1 cellular context compared by ENCODE assay signal in the genomic region with DNA sequence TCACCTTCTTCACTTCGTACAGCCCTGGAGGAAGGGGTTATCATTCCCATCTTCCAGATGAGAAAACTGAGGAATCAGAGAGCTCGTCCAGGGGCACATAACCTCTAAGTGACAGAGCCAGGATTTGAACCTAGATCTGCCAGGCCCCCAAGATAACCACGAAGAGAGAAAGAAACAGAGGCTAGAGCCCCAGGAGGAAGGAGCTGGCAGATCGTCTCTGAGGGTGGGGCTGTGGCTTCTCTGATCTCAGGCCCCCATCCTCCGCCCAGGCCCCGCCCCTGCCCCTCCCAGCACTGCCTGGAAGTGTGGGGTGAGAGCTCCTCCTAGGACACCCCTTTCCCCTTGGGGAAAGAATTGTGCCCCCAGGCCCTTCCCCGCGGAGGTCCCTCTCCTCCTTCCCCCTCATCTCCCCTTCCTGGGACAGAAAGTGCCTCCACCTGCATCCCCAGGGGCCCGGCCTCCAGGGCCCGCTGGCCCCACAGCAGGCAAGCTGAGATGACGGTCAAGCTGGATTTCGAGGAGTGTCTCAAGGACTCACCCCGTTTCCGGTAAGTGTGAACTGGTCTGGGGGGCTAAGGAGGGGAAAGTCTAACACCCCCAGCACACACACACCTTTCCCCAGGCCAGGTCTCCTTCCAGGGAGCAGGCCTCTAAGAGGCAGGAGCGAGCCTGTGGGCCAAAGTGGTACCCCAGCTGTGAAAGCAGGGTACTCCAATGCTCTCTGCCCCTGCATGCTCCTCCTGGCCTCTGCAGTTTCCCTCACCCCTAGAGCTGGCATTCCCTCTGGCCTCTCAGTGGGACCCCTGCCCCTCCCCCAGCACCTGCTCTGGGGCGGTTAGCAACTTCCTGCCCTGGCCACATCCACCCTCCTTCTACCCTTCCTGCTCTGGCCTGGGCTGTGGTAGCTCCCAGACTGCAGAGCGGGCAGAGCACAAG.
A peak's percentile ranks its signal among the peaks of the same experiment; 100 is the strongest.
TF ChIP-seq lines count a peak whose summit lies in the region.

Gene ACAP1 (plus strand): TSS at position 290 of the 936 bp plus-strand sequence. CDS start 206 bp downstream, at position 496.

TF ChIP-seq in GM12878, 131 proteins besides CTCF, POLR2A, EP300 and RAD21 (continued from another document):
- TF ChIP-seq ZNF384 (IDR thresholded peaks at IDR 0.05; ENCODE audit: borderline replicate concordance, low read depth, low read length) = 0 out of 2 replicates have a peak, but pooled peaks have one; percentile 3
- TF ChIP-seq, protein P1, sequence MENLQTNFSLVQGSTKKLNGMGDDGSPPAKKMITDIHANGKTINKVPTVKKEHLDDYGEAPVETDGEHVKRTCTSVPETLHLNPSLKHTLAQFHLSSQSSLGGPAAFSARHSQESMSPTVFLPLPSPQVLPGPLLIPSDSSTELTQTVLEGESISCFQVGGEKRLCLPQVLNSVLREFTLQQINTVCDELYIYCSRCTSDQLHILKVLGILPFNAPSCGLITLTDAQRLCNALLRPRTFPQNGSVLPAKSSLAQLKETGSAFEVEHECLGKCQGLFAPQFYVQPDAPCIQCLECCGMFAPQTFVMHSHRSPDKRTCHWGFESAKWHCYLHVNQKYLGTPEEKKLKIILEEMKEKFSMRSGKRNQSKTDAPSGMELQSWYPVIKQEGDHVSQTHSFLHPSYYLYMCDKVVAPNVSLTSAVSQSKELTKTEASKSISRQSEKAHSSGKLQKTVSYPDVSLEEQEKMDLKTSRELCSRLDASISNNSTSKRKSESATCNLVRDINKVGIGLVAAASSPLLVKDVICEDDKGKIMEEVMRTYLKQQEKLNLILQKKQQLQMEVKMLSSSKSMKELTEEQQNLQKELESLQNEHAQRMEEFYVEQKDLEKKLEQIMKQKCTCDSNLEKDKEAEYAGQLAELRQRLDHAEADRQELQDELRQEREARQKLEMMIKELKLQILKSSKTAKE (IDR thresholded peaks at IDR 0.05; ENCODE audit: low read depth, poor library complexity, severe bottlenecking) = peak; percentile 15
- peak; percentile 27 for TF ChIP-seq DPF2 (IDR thresholded peaks at IDR 0.05)
- TF ChIP-seq MTA3 (IDR thresholded peaks at IDR 0.05; ENCODE audit: borderline replicate concordance, low read length) = no peak; the same call in 1 of the 2 replicates
- peak; percentile 78; the same call in 1 of the 2 replicates for TF ChIP-seq RB1 (IDR thresholded peaks at IDR 0.05; ENCODE audit: borderline replicate concordance)
- peak; percentile 89 for TF ChIP-seq RUNX3 (IDR thresholded peaks at IDR 0.05; ENCODE audit: low read length)
- 0 out of 2 replicates have a peak, but pooled peaks have one; percentile 20 for TF ChIP-seq CHD1 (IDR thresholded peaks at IDR 0.05; ENCODE audit: low read depth, low read length)
- TF ChIP-seq POLR2AphosphoS5 (IDR thresholded peaks at IDR 0.05; ENCODE audit: low read length) = peak; percentile 24; the same call in 1 of the 2 replicates
- peak; percentile 78; the same call in 1 of the 2 replicates for TF ChIP-seq SMARCA5 (IDR thresholded peaks at IDR 0.05)
- peak; percentile 58 for TF ChIP-seq EED (IDR thresholded peaks at IDR 0.05; ENCODE audit: low read depth)
- peak; percentile 90 for TF ChIP-seq MEF2B (IDR thresholded peaks at IDR 0.05; ENCODE audit: partially characterized antibody, poor library complexity, severe bottlenecking)
- no peak for TF ChIP-seq YY1 (IDR thresholded peaks at IDR 0.05; ENCODE audit: low read depth, low read length)
